Comparison of ENCODE assay signal across 14 cellular contexts in the genomic region with DNA sequence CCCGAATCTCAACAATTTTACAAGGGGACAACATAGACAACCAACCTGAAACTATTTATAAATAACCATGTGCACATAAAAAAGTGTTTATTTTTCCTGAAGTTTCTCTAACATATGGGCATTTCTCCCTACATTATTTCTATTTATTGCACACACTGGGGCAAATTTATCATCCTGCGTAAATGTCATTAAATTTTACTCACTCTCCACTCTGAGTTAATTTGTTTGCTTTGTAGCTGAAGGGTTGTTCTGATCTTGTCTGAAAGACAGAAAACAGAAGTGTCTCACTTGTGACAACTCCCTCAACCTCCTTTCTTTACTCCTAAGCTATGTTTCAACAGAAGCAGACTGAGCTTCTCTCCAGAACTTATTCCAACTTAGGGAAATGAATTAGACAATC.
DNase-seq lines count a peak whose midpoint lies in the region; TF ChIP-seq lines count a peak whose summit lies in the region.
"Had no signal": no experiment of that assay in that cellular context is flagged by ENCODE, and none has a peak within 500 bp of the region (broad histone marks: within the 10 kb centered on the region; RNA-seq: fewer than 3 reads in every experiment).

No MANE protein-coding gene starts in this region.

- H3K9me3 ChIP-seq in HEK293 (ENCODE audit: control insufficient read depth, insufficient read depth, low read depth, low read length): no peaks in the 10 kb centered on the region
- H3K9me3 ChIP-seq: BLaER1, Caco-2, HAP-1 had no signal

- POLR2A ChIA-PET in HEK293 (lab: Yijun Ruan, JAX): no interaction called here

- H3K4me1 Mint-ChIP-seq in activated naive CD4-positive, alpha-beta T cell treated with anti-CD3 and anti-CD28 coated beads for 36 hours (ENCODE audit: low read depth): no peaks in the 10 kb centered on the region
- H3K4me1 Mint-ChIP-seq: CD8-positive, alpha-beta memory T cell had no signal

- no peaks in the 10 kb centered on the region for H3K27me3 Mint-ChIP-seq in activated naive CD4-positive, alpha-beta T cell treated with anti-CD3 and anti-CD28 coated beads for 36 hours (ENCODE audit: low read depth)

- no peaks in the 10 kb centered on the region for H3K36me3 ChIP-seq in HEK293 (ENCODE audit: control insufficient read depth in 2 of 2, insufficient read depth in 1 of 2, low read length in 2 of 2)
- H3K36me3 ChIP-seq: BLaER1, HAP-1 had no signal

- H3K4me3 ChIP-seq in HEK293 (ENCODE audit: low read depth, low read length) (no peak overlapping the region), fibroblast of villous mesenchyme (ENCODE audit: low read depth, low read length) (no peak overlapping the region)
- H3K4me3 ChIP-seq: BLaER1, HAP-1 had no signal

- H3K36me3 Mint-ChIP-seq in activated naive CD4-positive, alpha-beta T cell treated with anti-CD3 and anti-CD28 coated beads for 36 hours (ENCODE audit: low read depth): no peaks in the 10 kb centered on the region
- H3K36me3 Mint-ChIP-seq: CD8-positive, alpha-beta memory T cell had no signal

- no peak for TF ChIP-seq CTCF in HEK293 (tag by site-specific recombination; IDR thresholded peaks at IDR 0.05)
- TF ChIP-seq CTCF in fibroblast of villous mesenchyme (IDR thresholded peaks at IDR 0.05; ENCODE audit: insufficient read depth, low read depth, low read length): no peak

- no peaks in the 10 kb centered on the region for H3K9me3 Mint-ChIP-seq in activated naive CD4-positive, alpha-beta T cell treated with anti-CD3 and anti-CD28 coated beads for 36 hours
- H3K9me3 Mint-ChIP-seq: CD8-positive, alpha-beta memory T cell had no signal

- DNase-seq in NCI-H1092 treated with DMSO at 0.1 percent for 48 hours (lab: John Stamatoyannopoulos, UW) (peak; percentile 10), NCI-H1092 (lab: John Stamatoyannopoulos, UW) (no peak), NCI-H748 (lab: John Stamatoyannopoulos, UW; ENCODE audit: unreplicated experiment) (peak; percentile 60), fibroblast of villous mesenchyme (ENCODE audit: low read depth) (peak; percentile 5), amniotic stem cell (lab: John Stamatoyannopoulos, UW) (no peak)
- DNase-seq in activated naive CD4-positive, alpha-beta T cell treated with anti-CD3 and anti-CD28 coated beads for 36 hours: no peak
- no peak for DNase-seq in stimulated activated naive CD4-positive, alpha-beta T cell treated with Interleukin-2 at 50 U/mL for 16 hours (lab: John Stamatoyannopoulos, UW)
- DNase-seq: 8988T; AML-193; Caco-2; CD8-positive, alpha-beta memory T cell had no signal

- H3K4me3 Mint-ChIP-seq in activated naive CD4-positive, alpha-beta T cell treated with anti-CD3 and anti-CD28 coated beads for 36 hours: no peak overlapping the region
- H3K4me3 Mint-ChIP-seq: CD8-positive, alpha-beta memory T cell had no signal

- CTCF ChIA-PET in HEK293 (lab: Yijun Ruan, JAX): no interaction called here
- CTCF ChIA-PET in activated naive CD4-positive, alpha-beta T cell treated with anti-CD3 and anti-CD28 coated beads for 36 hours (lab: Charles Lee): no interaction called here

- no peak overlapping the region for H3K27ac Mint-ChIP-seq in activated naive CD4-positive, alpha-beta T cell treated with anti-CD3 and anti-CD28 coated beads for 36 hours
- H3K27ac Mint-ChIP-seq: CD8-positive, alpha-beta memory T cell had no signal

- H3K27ac ChIP-seq in HEK293 (ENCODE audit: extremely low read depth, low read depth, low read length): no peak overlapping the region
- H3K27ac ChIP-seq: BLaER1 had no signal

- intact Hi-C loops in activated naive CD4-positive, alpha-beta T cell treated with anti-CD3 and anti-CD28 coated beads for 36 hours (cut with micrococcal nuclease): no loop called here

- H3K4me1 ChIP-seq in HEK293 (ENCODE audit: control insufficient read depth, insufficient read depth, low read length): peaks cover 4% of the 10 kb centered on the region; the same call in 1 of the 2 replicates
- H3K4me1 ChIP-seq: BLaER1, HAP-1 had no signal

TF ChIP-seq in HEK293, 187 proteins besides CTCF, POLR2A, EP300 and RAD21 (continues in another document):
- TF ChIP-seq ZBTB17 (tag by site-specific recombination; IDR thresholded peaks at IDR 0.05) (no peak), ZNF701 (tag by site-specific recombination; IDR thresholded peaks at IDR 0.05) (no peak), ZNF175 (tag by site-specific recombination; IDR thresholded peaks at IDR 0.05) (no peak), ZNF677 (tag by site-specific recombination; IDR thresholded peaks at IDR 0.05) (no peak), ZNF654 (tag by site-specific recombination; IDR thresholded peaks at IDR 0.05; ENCODE audit: low read depth) (no peak), EGR2 (tag by site-specific recombination; IDR thresholded peaks at IDR 0.05; ENCODE audit: low read depth) (no peak), ZIC2 (tag by site-specific recombination; IDR thresholded peaks at IDR 0.05) (no peak), KLF7 (tag by site-specific recombination; IDR thresholded peaks at IDR 0.05; ENCODE audit: borderline replicate concordance) (no peak), SALL2 (tag by site-specific recombination; IDR thresholded peaks at IDR 0.05; ENCODE audit: borderline replicate concordance) (no peak), TCF7L2 (IDR thresholded peaks at IDR 0.05; ENCODE audit: borderline replicate concordance, low read depth, low read length) (peak; percentile 24; the same call in 1 of the 2 replicates), ZNF211 (tag by site-specific recombination; IDR thresholded peaks at IDR 0.05; ENCODE audit: low read depth) (no peak), ZXDB (tag by site-specific recombination; IDR thresholded peaks at IDR 0.05) (no peak), WT1 (tag by site-specific recombination; IDR thresholded peaks at IDR 0.05) (peak; percentile 74), ZNF138 (tag by site-specific recombination; IDR thresholded peaks at IDR 0.05; ENCODE audit: borderline replicate concordance) (no peak), ZNF214 (tag by site-specific recombination; IDR thresholded peaks at IDR 0.05; ENCODE audit: borderline replicate concordance) (no peak), ZNF10 (tag by site-specific recombination; IDR thresholded peaks at IDR 0.05) (no peak), PRDM1 (tag by site-specific recombination; IDR thresholded peaks at IDR 0.05) (no peak), ZNF473 (tag by site-specific recombination; IDR thresholded peaks at IDR 0.05) (no peak), SCRT2 (tag by site-specific recombination; IDR thresholded peaks at IDR 0.05) (no peak), ZNF544 (tag by site-specific recombination; IDR thresholded peaks at IDR 0.05) (no peak), OVOL3 (tag by site-specific recombination; IDR thresholded peaks at IDR 0.05) (no peak)
- TF ChIP-seq, protein P1, sequence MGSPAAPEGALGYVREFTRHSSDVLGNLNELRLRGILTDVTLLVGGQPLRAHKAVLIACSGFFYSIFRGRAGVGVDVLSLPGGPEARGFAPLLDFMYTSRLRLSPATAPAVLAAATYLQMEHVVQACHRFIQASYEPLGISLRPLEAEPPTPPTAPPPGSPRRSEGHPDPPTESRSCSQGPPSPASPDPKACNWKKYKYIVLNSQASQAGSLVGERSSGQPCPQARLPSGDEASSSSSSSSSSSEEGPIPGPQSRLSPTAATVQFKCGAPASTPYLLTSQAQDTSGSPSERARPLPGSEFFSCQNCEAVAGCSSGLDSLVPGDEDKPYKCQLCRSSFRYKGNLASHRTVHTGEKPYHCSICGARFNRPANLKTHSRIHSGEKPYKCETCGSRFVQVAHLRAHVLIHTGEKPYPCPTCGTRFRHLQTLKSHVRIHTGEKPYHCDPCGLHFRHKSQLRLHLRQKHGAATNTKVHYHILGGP (tag by site-specific recombination; IDR thresholded peaks at IDR 0.05): peak; percentile 94
- TF ChIP-seq, protein P2, sequence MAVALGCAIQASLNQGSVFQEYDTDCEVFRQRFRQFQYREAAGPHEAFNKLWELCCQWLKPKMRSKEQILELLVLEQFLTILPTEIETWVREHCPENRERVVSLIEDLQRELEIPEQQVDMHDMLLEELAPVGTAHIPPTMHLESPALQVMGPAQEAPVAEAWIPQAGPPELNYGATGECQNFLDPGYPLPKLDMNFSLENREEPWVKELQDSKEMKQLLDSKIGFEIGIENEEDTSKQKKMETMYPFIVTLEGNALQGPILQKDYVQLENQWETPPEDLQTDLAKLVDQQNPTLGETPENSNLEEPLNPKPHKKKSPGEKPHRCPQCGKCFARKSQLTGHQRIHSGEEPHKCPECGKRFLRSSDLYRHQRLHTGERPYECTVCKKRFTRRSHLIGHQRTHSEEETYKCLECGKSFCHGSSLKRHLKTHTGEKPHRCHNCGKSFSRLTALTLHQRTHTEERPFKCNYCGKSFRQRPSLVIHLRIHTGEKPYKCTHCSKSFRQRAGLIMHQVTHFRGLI (tag by site-specific recombination; IDR thresholded peaks at IDR 0.05): no peak
- TF ChIP-seq, protein P3, sequence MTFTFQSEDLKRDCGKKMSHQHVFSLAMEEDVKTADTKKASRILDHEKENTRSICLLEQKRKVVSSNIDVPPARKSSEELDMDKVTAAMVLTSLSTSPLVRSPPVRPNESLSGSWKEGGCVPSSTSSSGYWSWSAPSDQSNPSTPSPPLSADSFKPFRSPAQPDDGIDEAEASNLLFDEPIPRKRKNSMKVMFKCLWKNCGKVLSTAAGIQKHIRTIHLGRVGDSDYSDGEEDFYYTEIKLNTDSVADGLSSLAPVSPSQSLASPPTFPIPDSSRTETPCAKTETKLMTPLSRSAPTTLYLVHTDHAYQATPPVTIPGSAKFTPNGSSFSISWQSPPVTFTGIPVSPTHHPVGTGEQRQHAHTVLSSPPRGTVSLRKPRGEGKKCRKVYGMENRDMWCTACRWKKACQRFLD (tag by site-specific recombination; IDR thresholded peaks at IDR 0.05): no peak
- TF ChIP-seq, protein P4, sequence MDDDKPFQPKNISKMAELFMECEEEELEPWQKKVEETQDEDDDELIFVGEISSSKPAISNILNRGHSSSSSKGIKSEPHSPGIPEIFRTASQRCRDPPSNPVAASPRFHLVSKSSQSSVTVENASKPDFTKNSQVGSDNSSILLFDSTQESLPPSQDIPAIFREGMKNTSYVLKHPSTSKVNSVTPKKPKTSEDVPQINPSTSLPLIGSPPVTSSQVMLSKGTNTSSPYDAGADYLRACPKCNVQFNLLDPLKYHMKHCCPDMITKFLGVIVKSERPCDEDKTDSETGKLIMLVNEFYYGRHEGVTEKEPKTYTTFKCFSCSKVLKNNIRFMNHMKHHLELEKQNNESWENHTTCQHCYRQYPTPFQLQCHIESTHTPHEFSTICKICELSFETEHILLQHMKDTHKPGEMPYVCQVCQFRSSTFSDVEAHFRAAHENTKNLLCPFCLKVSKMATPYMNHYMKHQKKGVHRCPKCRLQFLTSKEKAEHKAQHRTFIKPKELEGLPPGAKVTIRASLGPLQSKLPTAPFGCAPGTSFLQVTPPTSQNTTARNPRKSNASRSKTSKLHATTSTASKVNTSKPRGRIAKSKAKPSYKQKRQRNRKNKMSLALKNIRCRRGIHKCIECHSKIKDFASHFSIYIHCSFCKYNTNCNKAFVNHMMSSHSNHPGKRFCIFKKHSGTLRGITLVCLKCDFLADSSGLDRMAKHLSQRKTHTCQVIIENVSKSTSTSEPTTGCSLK (tag by site-specific recombination; IDR thresholded peaks at IDR 0.05): no peak

Comparison
In these comparisons a context has a peak if more than half of its experiments do, and no peak if none do; other contexts are left out.
1. DNase-seq: peak in NCI-H1092 treated with DMSO at 0.1 percent for 48 hours (single experiment), NCI-H748 (single experiment) and fibroblast of villous mesenchyme (single experiment); none in NCI-H1092 (single experiment), activated naive CD4-positive, alpha-beta T cell treated with anti-CD3 and anti-CD28 coated beads for 36 hours (single experiment), stimulated activated naive CD4-positive, alpha-beta T cell treated with Interleukin-2 at 50 U/mL for 16 hours (single experiment) and amniotic stem cell (single experiment).